Comparison of ENCODE assay signal across 11 cellular contexts in genomic region chr14:65237956-65238355, GRCh38.
DNase-seq lines count a peak whose midpoint lies in the region; ATAC-seq and TF ChIP-seq lines count a peak whose summit lies in the region.
"Had no signal": no experiment of that assay in that cellular context is flagged by ENCODE, and none has a peak within 500 bp of the region (broad histone marks: within the 10 kb centered on the region; RNA-seq: fewer than 3 reads in every experiment).

No MANE protein-coding gene starts in this region.

- WGBS in SK-N-SH (ENCODE audit: low lambda C conversion rate): 77% methylated on average over 6 of the region's 6 CpGs

- peaks cover 61% of the 10 kb centered on the region for H3K4me1 ChIP-seq in Caco-2
- H3K4me1 ChIP-seq in SK-N-SH (ENCODE audit: control insufficient read depth in 1 of 2, insufficient read depth in 2 of 2, low read depth in 1 of 2, low read length in 1 of 2): peaks cover 0 to 30% of the 10 kb centered on the region in 2 experiments; a peak in 3 of 4 replicates
- peaks cover 37% of the 10 kb centered on the region for H3K4me1 ChIP-seq in osteoblast (ENCODE audit: insufficient read depth, low read length)

- peaks cover 9% of the 10 kb centered on the region; the same call in 1 of the 2 replicates for H3K9me3 ChIP-seq in Caco-2
- no peaks in the 10 kb centered on the region for H3K9me3 ChIP-seq in SK-N-SH
- no peaks in the 10 kb centered on the region for H3K9me3 ChIP-seq in osteoblast (ENCODE audit: low read depth, low read length)

- H4K20me1 ChIP-seq in SK-N-SH (ENCODE audit: insufficient read depth): no peaks in the 10 kb centered on the region
- H4K20me1 ChIP-seq in osteoblast (ENCODE audit: insufficient read depth, low read length): no peaks in the 10 kb centered on the region

- peak overlapping the region; percentile 42 for H3K4me2 ChIP-seq in SK-N-SH
- peak overlapping the region; percentile 45 for H3K4me2 ChIP-seq in osteoblast (ENCODE audit: insufficient read depth, low read length)

- H3K27me3 ChIP-seq in Caco-2 (replicated peaks; ENCODE audit: control insufficient read depth, insufficient read depth, low read length) (no peaks in the 10 kb centered on the region), SK-N-SH (ENCODE audit: insufficient read depth) (no peaks in the 10 kb centered on the region), osteoblast (ENCODE audit: insufficient read depth, low read length) (no peaks in the 10 kb centered on the region)

- H2AFZ ChIP-seq in SK-N-SH (ENCODE audit: low read depth) (peak overlapping the region; percentile 17; the same call in 1 of the 2 replicates), osteoblast (ENCODE audit: low read length) (no peak overlapping the region)

- no peak for ATAC-seq in GM19324 (IDR thresholded peaks at IDR 0.05; ENCODE audit: low FRiP score, unreplicated experiment)
- no peak for ATAC-seq in GM19023 (IDR thresholded peaks at IDR 0.05; ENCODE audit: unreplicated experiment)

- H3K4me3 Mint-ChIP-seq in Caco-2 (ENCODE audit: unreplicated experiment): peak overlapping the region; percentile 43
- no peak overlapping the region for H3K4me3 Mint-ChIP-seq in T-helper 2 cell treated with Interferon-gamma antibody and Interleukin-4, amounts not matched to agents 5 μg/mL and 100 μg/mL, for 36 hours

- no peaks in the 10 kb centered on the region for H3K27me3 Mint-ChIP-seq in Caco-2 (ENCODE audit: insufficient read depth, unreplicated experiment)
- no peaks in the 10 kb centered on the region for H3K27me3 Mint-ChIP-seq in T-helper 2 cell treated with Interferon-gamma antibody and Interleukin-4, amounts not matched to agents 5 μg/mL and 100 μg/mL, for 36 hours (ENCODE audit: low read depth)

- BruUV-seq in Caco-2 (replicated peaks; lab: Mats Ljungman, UMichigan): no TSS peak

- H3K27ac ChIP-seq in SK-N-SH (ENCODE audit: low read depth in 2 of 2, low read length in 1 of 2) (peak overlapping the region in 1 of 2 experiments; percentile 79; a peak in 2 of 4 replicates), cingulate gyrus (ENCODE audit: low read depth, low read length) (peak overlapping the region; percentile 63), osteoblast (ENCODE audit: low read depth, low read length) (peak overlapping the region; percentile 95)

- CTCF ChIA-PET in Caco-2 (lab: Charles Lee): interaction anchor here (1.9 kb wide), 1 partner anchor 11 kb away, joined by 7 read pairs; no protein-coding TSS in a partner anchor
- CTCF ChIA-PET in SK-N-SH (lab: Yijun Ruan, JAX): no interaction called here

- no peaks in the 10 kb centered on the region for H3K9me2 ChIP-seq in SK-N-SH

- H3K4me1 Mint-ChIP-seq in Caco-2 (ENCODE audit: low read depth, unreplicated experiment): peaks cover 58% of the 10 kb centered on the region
- peaks cover 7% of the 10 kb centered on the region for H3K4me1 Mint-ChIP-seq in T-helper 2 cell treated with Interferon-gamma antibody and Interleukin-4, amounts not matched to agents 5 μg/mL and 100 μg/mL, for 36 hours (ENCODE audit: low read depth)

- H3K36me3 Mint-ChIP-seq in Caco-2 (ENCODE audit: insufficient read depth, unreplicated experiment): peaks cover 29% of the 10 kb centered on the region
- H3K36me3 Mint-ChIP-seq in T-helper 2 cell treated with Interferon-gamma antibody and Interleukin-4, amounts not matched to agents 5 μg/mL and 100 μg/mL, for 36 hours (ENCODE audit: low read depth): no peaks in the 10 kb centered on the region

- intact Hi-C loops in Caco-2 (cut with micrococcal nuclease; ENCODE audit: unreplicated experiment): no loop called here

- TF ChIP-seq EP300 in SK-N-SH (IDR thresholded peaks at IDR 0.05; ENCODE audit: borderline replicate concordance in 1 of 2, low read depth in 1 of 2, low read length in 1 of 2): no peak

- 0 out of 2 replicates have a peak, but pooled peaks cover 1% of the 10 kb centered on the region for H3K36me3 ChIP-seq in Caco-2 (ENCODE audit: control insufficient read depth, insufficient read depth, low read length)
- no peaks in the 10 kb centered on the region for H3K36me3 ChIP-seq in SK-N-SH (replicated peaks in 1 of 2; ENCODE audit: control insufficient read depth in 1 of 2, insufficient read depth in 2 of 2, low read length in 1 of 2)
- H3K36me3 ChIP-seq in osteoblast (ENCODE audit: insufficient read depth, low read length): no peaks in the 10 kb centered on the region

- peaks cover 26% of the 10 kb centered on the region for H3K9me3 Mint-ChIP-seq in Caco-2 (ENCODE audit: unreplicated experiment)
- no peaks in the 10 kb centered on the region for H3K9me3 Mint-ChIP-seq in T-helper 2 cell treated with Interferon-gamma antibody and Interleukin-4, amounts not matched to agents 5 μg/mL and 100 μg/mL, for 36 hours

- no peak for TF ChIP-seq RAD21 in SK-N-SH (IDR thresholded peaks at IDR 0.05; ENCODE audit: low read length)

- peak overlapping the region; percentile 48; the same call in 1 of the 2 replicates for H3K9ac ChIP-seq in SK-N-SH

- DNase-seq in Caco-2 (peak; percentile 18 to 66), SK-N-SH (no peak), osteoblast (ENCODE audit: insufficient read length, low spot score, missing footprints) (no peak)
- no peak for DNase-seq in activated CD8-positive, alpha-beta memory T cell treated with anti-CD3 and anti-CD28 coated beads for 24 hours
- no peak for DNase-seq in T-helper 2 cell treated with Interferon-gamma antibody and Interleukin-4, amounts not matched to agents 5 μg/mL and 100 μg/mL, for 36 hours (ENCODE audit: low spot score)
- DNase-seq: activated CD4-positive, alpha-beta T cell treated with anti-CD3 and anti-CD28 coated beads, Interleukin-2, amount 50 U/mL, for 48 hours; activated gamma-delta T cell treated with Interleukin-2 at 50 U/mL for 16 hours; NCI-H345 had no signal

- peak overlapping the region; percentile 83 for H3K27ac Mint-ChIP-seq in Caco-2 (ENCODE audit: unreplicated experiment)
- H3K27ac Mint-ChIP-seq in T-helper 2 cell treated with Interferon-gamma antibody and Interleukin-4, amounts not matched to agents 5 μg/mL and 100 μg/mL, for 36 hours: no peak overlapping the region

- POLR2A ChIA-PET in Caco-2 (lab: Charles Lee) (no interaction called here), SK-N-SH (lab: Yijun Ruan, JAX) (no interaction called here)

- H3K4me3 ChIP-seq in Caco-2 (ENCODE audit: low read depth, low read length) (no peak overlapping the region), SK-N-SH (ENCODE audit: low read depth in 2 of 2, low read length in 1 of 2) (no peak overlapping the region), osteoblast (ENCODE audit: insufficient read depth, low read length) (no peak overlapping the region)

- TF ChIP-seq CTCF in Caco-2 (IDR thresholded peaks at IDR 0.05; ENCODE audit: insufficient read depth in 1 of 2, low read depth in 1 of 2, low read length in 1 of 2, severe bottlenecking in 1 of 2, unreplicated experiment in 1 of 2): no peak
- no peak for TF ChIP-seq CTCF in SK-N-SH (IDR thresholded peaks at IDR 0.05)
- TF ChIP-seq CTCF in osteoblast (IDR thresholded peaks at IDR 0.05; ENCODE audit: extremely low read depth, low read depth, low read length): no peak

- peaks cover 12% of the 10 kb centered on the region for H3F3A ChIP-seq in SK-N-SH (replicated peaks; ENCODE audit: insufficient read depth)

- H3K79me2 ChIP-seq in SK-N-SH (ENCODE audit: insufficient read depth) (no peaks in the 10 kb centered on the region), osteoblast (ENCODE audit: insufficient read depth, low read length) (no peaks in the 10 kb centered on the region)

TF ChIP-seq in SK-N-SH, 30 proteins besides CTCF, POLR2A, EP300 and RAD21 (continues in another document):
- no peak for TF ChIP-seq YY1 (IDR thresholded peaks at IDR 0.05; ENCODE audit: low read depth)
- TF ChIP-seq TAF1 (IDR thresholded peaks at IDR 0.05; ENCODE audit: borderline replicate concordance, low read depth, low read length): no peak
- no peak for TF ChIP-seq SIN3A (IDR thresholded peaks at IDR 0.05; ENCODE audit: borderline replicate concordance, low read depth, low read length)
- TF ChIP-seq, protein P1, sequence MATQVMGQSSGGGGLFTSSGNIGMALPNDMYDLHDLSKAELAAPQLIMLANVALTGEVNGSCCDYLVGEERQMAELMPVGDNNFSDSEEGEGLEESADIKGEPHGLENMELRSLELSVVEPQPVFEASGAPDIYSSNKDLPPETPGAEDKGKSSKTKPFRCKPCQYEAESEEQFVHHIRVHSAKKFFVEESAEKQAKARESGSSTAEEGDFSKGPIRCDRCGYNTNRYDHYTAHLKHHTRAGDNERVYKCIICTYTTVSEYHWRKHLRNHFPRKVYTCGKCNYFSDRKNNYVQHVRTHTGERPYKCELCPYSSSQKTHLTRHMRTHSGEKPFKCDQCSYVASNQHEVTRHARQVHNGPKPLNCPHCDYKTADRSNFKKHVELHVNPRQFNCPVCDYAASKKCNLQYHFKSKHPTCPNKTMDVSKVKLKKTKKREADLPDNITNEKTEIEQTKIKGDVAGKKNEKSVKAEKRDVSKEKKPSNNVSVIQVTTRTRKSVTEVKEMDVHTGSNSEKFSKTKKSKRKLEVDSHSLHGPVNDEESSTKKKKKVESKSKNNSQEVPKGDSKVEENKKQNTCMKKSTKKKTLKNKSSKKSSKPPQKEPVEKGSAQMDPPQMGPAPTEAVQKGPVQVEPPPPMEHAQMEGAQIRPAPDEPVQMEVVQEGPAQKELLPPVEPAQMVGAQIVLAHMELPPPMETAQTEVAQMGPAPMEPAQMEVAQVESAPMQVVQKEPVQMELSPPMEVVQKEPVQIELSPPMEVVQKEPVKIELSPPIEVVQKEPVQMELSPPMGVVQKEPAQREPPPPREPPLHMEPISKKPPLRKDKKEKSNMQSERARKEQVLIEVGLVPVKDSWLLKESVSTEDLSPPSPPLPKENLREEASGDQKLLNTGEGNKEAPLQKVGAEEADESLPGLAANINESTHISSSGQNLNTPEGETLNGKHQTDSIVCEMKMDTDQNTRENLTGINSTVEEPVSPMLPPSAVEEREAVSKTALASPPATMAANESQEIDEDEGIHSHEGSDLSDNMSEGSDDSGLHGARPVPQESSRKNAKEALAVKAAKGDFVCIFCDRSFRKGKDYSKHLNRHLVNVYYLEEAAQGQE (IDR thresholded peaks at IDR 0.05; ENCODE audit: low read depth, low read length): no peak
- TF ChIP-seq ZBTB33 (IDR thresholded peaks at IDR 0.05; ENCODE audit: borderline replicate concordance, low read depth): no peak

Comparison
In these comparisons a context has a peak if more than half of its experiments do, and no peak if none do; other contexts are left out.
1. DNase-seq: peak in Caco-2 (2 of 2); none in SK-N-SH (single experiment), osteoblast (single experiment), activated CD8-positive, alpha-beta memory T cell treated with anti-CD3 and anti-CD28 coated beads for 24 hours (single experiment) and T-helper 2 cell treated with Interferon-gamma antibody and Interleukin-4, amounts not matched to agents 5 μg/mL and 100 μg/mL, for 36 hours (single experiment).